3 cellular contexts compared by ENCODE assay signal in the genomic region with DNA sequence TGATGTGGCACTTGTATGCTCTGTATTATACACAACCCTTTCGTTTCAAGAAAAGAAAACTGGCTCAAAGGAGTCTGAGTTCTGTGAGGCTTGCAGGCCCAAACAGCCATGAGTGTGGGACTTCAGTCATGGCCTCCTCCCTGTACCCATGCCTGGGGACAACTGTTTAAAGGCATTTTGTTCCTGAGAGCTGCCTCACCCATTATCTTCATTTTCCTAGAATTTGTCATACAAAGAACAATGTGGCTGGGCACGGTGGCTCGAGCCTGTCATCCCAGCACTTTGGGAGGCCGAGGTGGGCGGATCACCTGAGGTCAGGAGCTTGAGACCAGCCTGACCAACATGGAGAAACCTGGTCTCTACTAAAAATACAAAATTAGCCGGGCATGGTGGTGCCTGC. TPM values are rescaled to one million over a fixed set of nuclear protein-coding genes. Genes with fewer than 3 reads are reported as not detected.
"Had no signal": no experiment of that assay in that cellular context is flagged by ENCODE, and none has a peak within 500 bp of the region (broad histone marks: within the 10 kb centered on the region; RNA-seq: fewer than 3 reads in every experiment).

No MANE protein-coding gene starts in this region.

RNA-seq across cellular contexts. Expression of a gene that starts 23.6 kb away (rescaled TPM):
- total RNA-seq: OCI-LY7, PC-9, Right ventricle myocardium inferior had no signal
